ENCODE assay signal across 2 cellular contexts in genomic region chr14:102806447-102806846, GRCh38.
TF ChIP-seq lines count a peak whose summit lies in the region.

No MANE protein-coding gene starts in this region.

TF ChIP-seq in SK-N-SH treated with all-trans-retinoic acid at 6 μM for 48 hours, 23 proteins besides CTCF, POLR2A, EP300 and RAD21 (continued from another document):
- TF ChIP-seq PPARA (CRISPR knock-in tag; IDR thresholded peaks at IDR 0.05; ENCODE audit: borderline replicate concordance) (no peak), TCF4 (CRISPR knock-in tag; IDR thresholded peaks at IDR 0.05; ENCODE audit: borderline replicate concordance) (no peak), ZFP30 (CRISPR knock-in tag; IDR thresholded peaks at IDR 0.05) (no peak), RARB (CRISPR knock-in tag; IDR thresholded peaks at IDR 0.05) (no peak), CSRNP3 (CRISPR knock-in tag; IDR thresholded peaks at IDR 0.05) (no peak), CREB5 (CRISPR knock-in tag; IDR thresholded peaks at IDR 0.05; ENCODE audit: low read depth) (no peak), ISL1 (CRISPR knock-in tag; IDR thresholded peaks at IDR 0.05) (no peak), PATZ1 (CRISPR knock-in tag; IDR thresholded peaks at IDR 0.05; ENCODE audit: borderline replicate concordance) (no peak)

TF ChIP-seq in GM23338, 12 proteins besides CTCF, POLR2A, EP300 and RAD21 (continued from another document):
- TF ChIP-seq NANOG (IDR thresholded peaks at IDR 0.05; ENCODE audit: borderline replicate concordance), result no peak
- no peak for TF ChIP-seq ZNF462 (CRISPR knock-in tag; IDR thresholded peaks at IDR 0.05)
- no peak for TF ChIP-seq STAT1 (IDR thresholded peaks at IDR 0.05; ENCODE audit: unreplicated experiment)
- no peak for TF ChIP-seq ZNF331 (CRISPR knock-in tag; IDR thresholded peaks at IDR 0.05; ENCODE audit: low read depth)
- no peak for TF ChIP-seq ETS1 (IDR thresholded peaks at IDR 0.05)
- no peak for TF ChIP-seq EZH2 (IDR thresholded peaks at IDR 0.05; ENCODE audit: low read depth, unreplicated experiment)
- no peak for TF ChIP-seq EZH2phosphoT487 (IDR thresholded peaks at IDR 0.05; ENCODE audit: unreplicated experiment)
- TF ChIP-seq CREB1 (CRISPR knock-in tag; IDR thresholded peaks at IDR 0.05; ENCODE audit: low read depth), result no peak
- no peak for TF ChIP-seq JUNB (IDR thresholded peaks at IDR 0.05; ENCODE audit: unreplicated experiment)
- TF ChIP-seq REST (IDR thresholded peaks at IDR 0.05; ENCODE audit: unreplicated experiment), result no peak
